In genomic region chr1:89725676-89726075, GRCh38 we compare ENCODE assay signal across 16 cellular contexts.
DNase-seq lines count a peak whose midpoint lies in the region; ATAC-seq, FAIRE-seq and TF ChIP-seq lines count a peak whose summit lies in the region.
"Had no signal": no experiment of that assay in that cellular context is flagged by ENCODE, and none has a peak within 500 bp of the region (broad histone marks: within the 10 kb centered on the region; RNA-seq: fewer than 3 reads in every experiment).

No MANE protein-coding gene starts in this region.

- H3K36me3 ChIP-seq in IMR-90 (ENCODE audit: control insufficient read depth, insufficient read depth, low read length) (no peaks in the 10 kb centered on the region), astrocyte (ENCODE audit: insufficient read depth, low read length) (no peaks in the 10 kb centered on the region), osteoblast (ENCODE audit: insufficient read depth, low read length) (no peaks in the 10 kb centered on the region), MM.1S (replicated peaks; ENCODE audit: insufficient read depth, low read length) (no peaks in the 10 kb centered on the region)
- H3K36me3 ChIP-seq: right lobe of liver had no signal

- H3K36me3 Mint-ChIP-seq in activated T-cell treated with anti-CD3 and anti-CD28 coated beads, Interleukin-2, amount 50 U/mL, for 72 hours (ENCODE audit: insufficient read depth in 2 of 2), result peaks cover 7 to 17% of the 10 kb centered on the region in 2 donors
- no peaks in the 10 kb centered on the region for H3K36me3 Mint-ChIP-seq in astrocyte (ENCODE audit: low read depth, unreplicated experiment)
- H3K36me3 Mint-ChIP-seq: memory B cell, type B pancreatic cell had no signal

- peak overlapping the region; percentile 91 for H2AK5ac ChIP-seq in IMR-90 (ENCODE audit: low read depth, low read length)

- peak overlapping the region; percentile 35; the same call in 1 of the 2 replicates for H3K27ac ChIP-seq in IMR-90 (ENCODE audit: insufficient read depth, low read length)
- H3K27ac ChIP-seq in astrocyte (ENCODE audit: low read depth, low read length), result no peak overlapping the region
- H3K27ac ChIP-seq in osteoblast (ENCODE audit: low read depth, low read length), result peak overlapping the region; percentile 84
- H3K27ac ChIP-seq in MM.1S (ENCODE audit: low read length), result no peak overlapping the region
- H3K27ac ChIP-seq: right lobe of liver had no signal

- no peaks in the 10 kb centered on the region for H3K27me3 Mint-ChIP-seq in activated T-cell treated with anti-CD3 and anti-CD28 coated beads, Interleukin-2, amount 50 U/mL, for 72 hours (ENCODE audit: low read depth)
- H3K27me3 Mint-ChIP-seq in astrocyte (ENCODE audit: low read depth, unreplicated experiment), result no peaks in the 10 kb centered on the region
- H3K27me3 Mint-ChIP-seq: memory B cell had no signal

- H4K91ac ChIP-seq in IMR-90 (ENCODE audit: insufficient read depth, low read depth, low read length), result peak overlapping the region; percentile 71

- H3K9me2 ChIP-seq in MM.1S (replicated peaks; ENCODE audit: insufficient read depth, low read length), result no peaks in the 10 kb centered on the region

- peak overlapping the region; percentile 17 for H3K14ac ChIP-seq in IMR-90 (replicated peaks; ENCODE audit: low read depth, low read length)

- no peak for DNase-seq in activated T-cell treated with anti-CD3 and anti-CD28 coated beads, Interleukin-2, amount 50 U/mL, for 72 hours
- DNase-seq in activated T-cell treated with anti-CD3 and anti-CD28 coated beads, Interleukin-2, amount 50 U/mL, for 48 hours, result no peak
- DNase-seq in IMR-90 (no peak), astrocyte (ENCODE audit: low read depth) (no peak), osteoblast (ENCODE audit: insufficient read length, low spot score, missing footprints) (no peak), MM.1S (no peak)
- DNase-seq: NCI-H1694; NCI-H510A treated with DMSO at 0.1 percent for 48 hours; right lobe of liver; stimulated activated CD4-positive, alpha-beta T cell treated with anti-CD3 and anti-CD28 coated beads, Interleukin-2, amount 100 ng/mL, for 24 hours; stimulated activated CD8-positive, alpha-beta memory T cell treated with anti-CD3 and anti-CD28 coated beads, Interleukin-4, amount 100 ng/mL, for 48 hours; SW 1271 had no signal

- H4K20me1 ChIP-seq in IMR-90 (ENCODE audit: insufficient read depth, low read length) (peaks cover 3% of the 10 kb centered on the region; the same call in 1 of the 2 replicates), astrocyte (ENCODE audit: insufficient read depth, low read length) (no peaks in the 10 kb centered on the region), osteoblast (ENCODE audit: insufficient read depth, low read length) (no peaks in the 10 kb centered on the region), MM.1S (ENCODE audit: insufficient read depth, low read length) (no peaks in the 10 kb centered on the region)

- dilution Hi-C loops in IMR-90 (cut with HindIII; ENCODE audit: low sequenced_read_pairs, unreplicated experiment), result no loop called here

- no peak for FAIRE-seq in astrocyte (lab: Jason Lieb, UNC)

- H3K56ac ChIP-seq in IMR-90 (ENCODE audit: extremely low read depth, insufficient read depth, low read length), result no peak overlapping the region

- no peaks in the 10 kb centered on the region for H3K9me3 ChIP-seq in IMR-90 (ENCODE audit: control insufficient read depth, insufficient read depth, low read length)
- no peaks in the 10 kb centered on the region for H3K9me3 ChIP-seq in astrocyte (ENCODE audit: insufficient read depth, low read depth, low read length)
- H3K9me3 ChIP-seq in osteoblast (ENCODE audit: low read depth, low read length), result no peaks in the 10 kb centered on the region
- no peaks in the 10 kb centered on the region for H3K9me3 ChIP-seq in MM.1S (replicated peaks; ENCODE audit: insufficient read depth, low read length)
- H3K9me3 ChIP-seq: right lobe of liver had no signal

- peaks cover 10 to 24% of the 10 kb centered on the region in 2 experiments; a peak in 3 of 4 replicates for H3K79me1 ChIP-seq in IMR-90 (ENCODE audit: low read depth in 1 of 2, low read length in 2 of 2)

- peak overlapping the region; percentile 64 for H2BK120ac ChIP-seq in IMR-90 (ENCODE audit: low read depth, low read length)

- intact Hi-C loops in IMR-90 (cut with micrococcal nuclease), result no loop called here

- 85% methylated on average over 2 of the region's 4 CpGs; no CpG with 5 or more reads in 1 of the 2 experiments for WGBS in IMR-90 (ENCODE audit: extremely low coverage in 2 of 2, insufficient read length in 1 of 2), 2 experiments

- POLR2A ChIA-PET in IMR-90 (lab: Charles Lee; ENCODE audit: unreplicated experiment), result no interaction called here

- peak overlapping the region in 1 of 2 experiments; percentile 7; a peak in 1 of 4 replicates for H4K8ac ChIP-seq in IMR-90 (ENCODE audit: low read depth in 2 of 2, low read length in 2 of 2)

- H2BK15ac ChIP-seq in IMR-90 (ENCODE audit: low read depth, low read length), result peak overlapping the region; percentile 32; the same call in 2 of the 3 replicates

- H3K4me3 ChIP-seq in IMR-90 (ENCODE audit: insufficient read depth, low read depth, low read length) (no peak overlapping the region), astrocyte (ENCODE audit: insufficient read depth, low read depth, low read length) (no peak overlapping the region), osteoblast (ENCODE audit: insufficient read depth, low read length) (no peak overlapping the region), MM.1S (ENCODE audit: low read length) (no peak overlapping the region)
- H3K4me3 ChIP-seq: right lobe of liver had no signal

- peaks cover 3 to 6% of the 10 kb centered on the region in 2 donors for H3K9me3 Mint-ChIP-seq in activated T-cell treated with anti-CD3 and anti-CD28 coated beads, Interleukin-2, amount 50 U/mL, for 72 hours
- peaks cover 2% of the 10 kb centered on the region for H3K9me3 Mint-ChIP-seq in astrocyte (ENCODE audit: unreplicated experiment)
- H3K9me3 Mint-ChIP-seq: memory B cell, type B pancreatic cell had no signal

- no peak for TF ChIP-seq POLR2A in IMR-90 (IDR thresholded peaks at IDR 0.05; ENCODE audit: low read depth, low read length)

- H3K4me1 Mint-ChIP-seq in activated T-cell treated with anti-CD3 and anti-CD28 coated beads, Interleukin-2, amount 50 U/mL, for 72 hours (ENCODE audit: low read depth), result peaks cover 89% of the 10 kb centered on the region
- peaks cover 17% of the 10 kb centered on the region for H3K4me1 Mint-ChIP-seq in astrocyte (ENCODE audit: low read depth, unreplicated experiment)

- no peak overlapping the region for H3K23ac ChIP-seq in IMR-90 (ENCODE audit: low read depth, low read length)

- H3K27ac Mint-ChIP-seq in activated T-cell treated with anti-CD3 and anti-CD28 coated beads, Interleukin-2, amount 50 U/mL, for 72 hours, result peak overlapping the region; percentile 89
- H3K27ac Mint-ChIP-seq in astrocyte (ENCODE audit: unreplicated experiment), result no peak overlapping the region
- H3K27ac Mint-ChIP-seq: memory B cell, type B pancreatic cell had no signal

- no peak for ATAC-seq in activated T-cell treated with anti-CD3 and anti-CD28 coated beads, Interleukin-2, amount 50 U/mL, for 72 hours (replicated peaks in 1 of 2)
- ATAC-seq in IMR-90 (ENCODE audit: low read depth) (no peak), HG03469 (IDR thresholded peaks at IDR 0.05; ENCODE audit: unreplicated experiment) (no peak), HG02763 (IDR thresholded peaks at IDR 0.05; ENCODE audit: unreplicated experiment) (no peak)

- H4K5ac ChIP-seq in IMR-90 (ENCODE audit: low read depth, low read length), result 0 out of 2 replicates have a peak overlapping the region, but pooled peaks have one; percentile 7

- in situ Hi-C loops in IMR-90 (cut with MboI; ENCODE audit: low sequenced_read_pairs), result no loop called here

- peak overlapping the region; percentile 35 for H2BK20ac ChIP-seq in IMR-90 (ENCODE audit: low read depth, low read length)

- H2AFZ ChIP-seq in IMR-90 (replicated peaks; ENCODE audit: low read length, poor library complexity) (no peak overlapping the region), astrocyte (ENCODE audit: low read depth, low read length) (no peak overlapping the region), osteoblast (ENCODE audit: low read length) (no peak overlapping the region), MM.1S (ENCODE audit: low read length) (no peak overlapping the region)

- H2BK5ac ChIP-seq in IMR-90 (ENCODE audit: low read depth, low read length, poor library complexity, severe bottlenecking), result peak overlapping the region; percentile 69

- peak overlapping the region; percentile 40 to 79 for H3K4me3 Mint-ChIP-seq in activated T-cell treated with anti-CD3 and anti-CD28 coated beads, Interleukin-2, amount 50 U/mL, for 72 hours
- no peak overlapping the region for H3K4me3 Mint-ChIP-seq in astrocyte (ENCODE audit: unreplicated experiment)
- H3K4me3 Mint-ChIP-seq: memory B cell, type B pancreatic cell had no signal

- BruUV-seq in IMR-90 (replicated peaks; lab: Mats Ljungman, UMichigan), result no TSS peak

- H3K18ac ChIP-seq in IMR-90 (ENCODE audit: low read depth, low read length), result peak overlapping the region; percentile 3

- peaks cover 21% of the 10 kb centered on the region for H3K9me1 ChIP-seq in IMR-90 (ENCODE audit: insufficient read depth, low read length)

- no peak for TF ChIP-seq RAD21 in IMR-90 (IDR thresholded peaks at IDR 0.05; ENCODE audit: low read length)

- H3K4me1 ChIP-seq in IMR-90 (ENCODE audit: control insufficient read depth, insufficient read depth, low read length) (peaks cover 10% of the 10 kb centered on the region), astrocyte (ENCODE audit: insufficient read depth, low read length) (peaks cover 21% of the 10 kb centered on the region), osteoblast (ENCODE audit: insufficient read depth, low read length) (peaks cover 29% of the 10 kb centered on the region), MM.1S (ENCODE audit: low read length) (peaks cover 29% of the 10 kb centered on the region)
- H3K4me1 ChIP-seq: right lobe of liver had no signal

- TF ChIP-seq CTCF in IMR-90 (conservative IDR thresholded peaks at IDR 0.05; ENCODE audit: low read depth, low read length), result no peak
- TF ChIP-seq CTCF in astrocyte (IDR thresholded peaks at IDR 0.05; ENCODE audit: insufficient read depth, low read depth, low read length), result no peak
- no peak for TF ChIP-seq CTCF in osteoblast (IDR thresholded peaks at IDR 0.05; ENCODE audit: extremely low read depth, low read depth, low read length)
- no peak for TF ChIP-seq CTCF in MM.1S (IDR thresholded peaks at IDR 0.05; ENCODE audit: low read length)

- H3K4me2 ChIP-seq in IMR-90 (ENCODE audit: low read depth, low read length), result no peak overlapping the region
- peak overlapping the region; percentile 69 for H3K4me2 ChIP-seq in astrocyte (ENCODE audit: low read length)
- peak overlapping the region; percentile 75 for H3K4me2 ChIP-seq in osteoblast (ENCODE audit: insufficient read depth, low read length)
- H3K4me2 ChIP-seq in MM.1S (ENCODE audit: low read depth, low read length), result no peak overlapping the region

- no peaks in the 10 kb centered on the region for H3K79me2 ChIP-seq in astrocyte (ENCODE audit: insufficient read depth, low read length)
- no peaks in the 10 kb centered on the region for H3K79me2 ChIP-seq in osteoblast (ENCODE audit: insufficient read depth, low read length)
- H3K79me2 ChIP-seq in MM.1S (ENCODE audit: low read length), result 0 out of 2 replicates have a peak, but pooled peaks cover 4% of the 10 kb centered on the region

- H3K4ac ChIP-seq in IMR-90 (ENCODE audit: low read depth, low read length), result peak overlapping the region; percentile 27

- H3K9ac ChIP-seq in IMR-90 (ENCODE audit: low read depth, low read length), result no peak overlapping the region
- H3K9ac ChIP-seq in astrocyte (ENCODE audit: low read length), result no peak overlapping the region
- no peak overlapping the region for H3K9ac ChIP-seq in MM.1S (ENCODE audit: low read length)

- CTCF ChIA-PET in IMR-90 (lab: Yijun Ruan, JAX), result no interaction called here

- H3F3A ChIP-seq in MM.1S (ENCODE audit: insufficient read depth, low read length), result peaks cover 7% of the 10 kb centered on the region; the same call in 1 of the 2 replicates

- peak overlapping the region; percentile 20 for H2AK9ac ChIP-seq in IMR-90 (replicated peaks; ENCODE audit: low read depth, low read length, poor library complexity)

- no peaks in the 10 kb centered on the region for H3K27me3 ChIP-seq in IMR-90 (ENCODE audit: control insufficient read depth, insufficient read depth, low read length)
- H3K27me3 ChIP-seq in astrocyte (ENCODE audit: insufficient read depth, low read length), result no peaks in the 10 kb centered on the region
- no peaks in the 10 kb centered on the region for H3K27me3 ChIP-seq in osteoblast (ENCODE audit: insufficient read depth, low read length)
- no peaks in the 10 kb centered on the region for H3K27me3 ChIP-seq in MM.1S (replicated peaks; ENCODE audit: insufficient read depth, low read length)
- H3K27me3 ChIP-seq: right lobe of liver had no signal

Comparison
In these comparisons a context has a peak if more than half of its experiments do, and no peak if none do; other contexts are left out.
1. H3K27ac ChIP-seq: peak in IMR-90 (single experiment) and osteoblast (single experiment); none in astrocyte (single experiment) and MM.1S (single experiment).
2. H3K4me2 ChIP-seq: peak in astrocyte (single experiment) and osteoblast (single experiment); none in IMR-90 (single experiment) and MM.1S (single experiment).